Comparison of ENCODE assay signal across 2 cellular contexts in genomic region chr5:179530069-179530998, GRCh38.
TF ChIP-seq lines count a peak whose summit lies in the region.

No MANE protein-coding gene starts in this region.

TF ChIP-seq in WTC11, 78 proteins besides CTCF, POLR2A, EP300 and RAD21 (continued from another document and continues in another):
- TF ChIP-seq, protein P1, sequence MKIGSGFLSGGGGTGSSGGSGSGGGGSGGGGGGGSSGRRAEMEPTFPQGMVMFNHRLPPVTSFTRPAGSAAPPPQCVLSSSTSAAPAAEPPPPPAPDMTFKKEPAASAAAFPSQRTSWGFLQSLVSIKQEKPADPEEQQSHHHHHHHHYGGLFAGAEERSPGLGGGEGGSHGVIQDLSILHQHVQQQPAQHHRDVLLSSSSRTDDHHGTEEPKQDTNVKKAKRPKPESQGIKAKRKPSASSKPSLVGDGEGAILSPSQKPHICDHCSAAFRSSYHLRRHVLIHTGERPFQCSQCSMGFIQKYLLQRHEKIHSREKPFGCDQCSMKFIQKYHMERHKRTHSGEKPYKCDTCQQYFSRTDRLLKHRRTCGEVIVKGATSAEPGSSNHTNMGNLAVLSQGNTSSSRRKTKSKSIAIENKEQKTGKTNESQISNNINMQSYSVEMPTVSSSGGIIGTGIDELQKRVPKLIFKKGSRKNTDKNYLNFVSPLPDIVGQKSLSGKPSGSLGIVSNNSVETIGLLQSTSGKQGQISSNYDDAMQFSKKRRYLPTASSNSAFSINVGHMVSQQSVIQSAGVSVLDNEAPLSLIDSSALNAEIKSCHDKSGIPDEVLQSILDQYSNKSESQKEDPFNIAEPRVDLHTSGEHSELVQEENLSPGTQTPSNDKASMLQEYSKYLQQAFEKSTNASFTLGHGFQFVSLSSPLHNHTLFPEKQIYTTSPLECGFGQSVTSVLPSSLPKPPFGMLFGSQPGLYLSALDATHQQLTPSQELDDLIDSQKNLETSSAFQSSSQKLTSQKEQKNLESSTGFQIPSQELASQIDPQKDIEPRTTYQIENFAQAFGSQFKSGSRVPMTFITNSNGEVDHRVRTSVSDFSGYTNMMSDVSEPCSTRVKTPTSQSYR (CRISPR knock-in tag; IDR thresholded peaks at IDR 0.05), result 0 out of 2 replicates have a peak, but pooled peaks have one; percentile 22
- 0 out of 2 replicates have a peak, but pooled peaks have one; percentile 10 for TF ChIP-seq NFYB (CRISPR knock-in tag; conservative IDR thresholded peaks at IDR 0.05; ENCODE audit: low read depth)
- TF ChIP-seq, protein P2, sequence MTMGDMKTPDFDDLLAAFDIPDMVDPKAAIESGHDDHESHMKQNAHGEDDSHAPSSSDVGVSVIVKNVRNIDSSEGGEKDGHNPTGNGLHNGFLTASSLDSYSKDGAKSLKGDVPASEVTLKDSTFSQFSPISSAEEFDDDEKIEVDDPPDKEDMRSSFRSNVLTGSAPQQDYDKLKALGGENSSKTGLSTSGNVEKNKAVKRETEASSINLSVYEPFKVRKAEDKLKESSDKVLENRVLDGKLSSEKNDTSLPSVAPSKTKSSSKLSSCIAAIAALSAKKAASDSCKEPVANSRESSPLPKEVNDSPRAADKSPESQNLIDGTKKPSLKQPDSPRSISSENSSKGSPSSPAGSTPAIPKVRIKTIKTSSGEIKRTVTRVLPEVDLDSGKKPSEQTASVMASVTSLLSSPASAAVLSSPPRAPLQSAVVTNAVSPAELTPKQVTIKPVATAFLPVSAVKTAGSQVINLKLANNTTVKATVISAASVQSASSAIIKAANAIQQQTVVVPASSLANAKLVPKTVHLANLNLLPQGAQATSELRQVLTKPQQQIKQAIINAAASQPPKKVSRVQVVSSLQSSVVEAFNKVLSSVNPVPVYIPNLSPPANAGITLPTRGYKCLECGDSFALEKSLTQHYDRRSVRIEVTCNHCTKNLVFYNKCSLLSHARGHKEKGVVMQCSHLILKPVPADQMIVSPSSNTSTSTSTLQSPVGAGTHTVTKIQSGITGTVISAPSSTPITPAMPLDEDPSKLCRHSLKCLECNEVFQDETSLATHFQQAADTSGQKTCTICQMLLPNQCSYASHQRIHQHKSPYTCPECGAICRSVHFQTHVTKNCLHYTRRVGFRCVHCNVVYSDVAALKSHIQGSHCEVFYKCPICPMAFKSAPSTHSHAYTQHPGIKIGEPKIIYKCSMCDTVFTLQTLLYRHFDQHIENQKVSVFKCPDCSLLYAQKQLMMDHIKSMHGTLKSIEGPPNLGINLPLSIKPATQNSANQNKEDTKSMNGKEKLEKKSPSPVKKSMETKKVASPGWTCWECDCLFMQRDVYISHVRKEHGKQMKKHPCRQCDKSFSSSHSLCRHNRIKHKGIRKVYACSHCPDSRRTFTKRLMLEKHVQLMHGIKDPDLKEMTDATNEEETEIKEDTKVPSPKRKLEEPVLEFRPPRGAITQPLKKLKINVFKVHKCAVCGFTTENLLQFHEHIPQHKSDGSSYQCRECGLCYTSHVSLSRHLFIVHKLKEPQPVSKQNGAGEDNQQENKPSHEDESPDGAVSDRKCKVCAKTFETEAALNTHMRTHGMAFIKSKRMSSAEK (CRISPR knock-in tag; IDR thresholded peaks at IDR 0.05; ENCODE audit: borderline replicate concordance), result no peak
- TF ChIP-seq FOXJ3 (CRISPR knock-in tag; IDR thresholded peaks at IDR 0.05; ENCODE audit: borderline replicate concordance), result no peak
- TF ChIP-seq, protein P3, sequence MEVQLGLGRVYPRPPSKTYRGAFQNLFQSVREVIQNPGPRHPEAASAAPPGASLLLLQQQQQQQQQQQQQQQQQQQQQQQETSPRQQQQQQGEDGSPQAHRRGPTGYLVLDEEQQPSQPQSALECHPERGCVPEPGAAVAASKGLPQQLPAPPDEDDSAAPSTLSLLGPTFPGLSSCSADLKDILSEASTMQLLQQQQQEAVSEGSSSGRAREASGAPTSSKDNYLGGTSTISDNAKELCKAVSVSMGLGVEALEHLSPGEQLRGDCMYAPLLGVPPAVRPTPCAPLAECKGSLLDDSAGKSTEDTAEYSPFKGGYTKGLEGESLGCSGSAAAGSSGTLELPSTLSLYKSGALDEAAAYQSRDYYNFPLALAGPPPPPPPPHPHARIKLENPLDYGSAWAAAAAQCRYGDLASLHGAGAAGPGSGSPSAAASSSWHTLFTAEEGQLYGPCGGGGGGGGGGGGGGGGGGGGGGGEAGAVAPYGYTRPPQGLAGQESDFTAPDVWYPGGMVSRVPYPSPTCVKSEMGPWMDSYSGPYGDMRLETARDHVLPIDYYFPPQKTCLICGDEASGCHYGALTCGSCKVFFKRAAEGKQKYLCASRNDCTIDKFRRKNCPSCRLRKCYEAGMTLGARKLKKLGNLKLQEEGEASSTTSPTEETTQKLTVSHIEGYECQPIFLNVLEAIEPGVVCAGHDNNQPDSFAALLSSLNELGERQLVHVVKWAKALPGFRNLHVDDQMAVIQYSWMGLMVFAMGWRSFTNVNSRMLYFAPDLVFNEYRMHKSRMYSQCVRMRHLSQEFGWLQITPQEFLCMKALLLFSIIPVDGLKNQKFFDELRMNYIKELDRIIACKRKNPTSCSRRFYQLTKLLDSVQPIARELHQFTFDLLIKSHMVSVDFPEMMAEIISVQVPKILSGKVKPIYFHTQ (CRISPR knock-in tag; IDR thresholded peaks at IDR 0.05), result no peak
- no peak for TF ChIP-seq ZNF121 (CRISPR knock-in tag; IDR thresholded peaks at IDR 0.05)
- TF ChIP-seq ATF3 (CRISPR knock-in tag; conservative IDR thresholded peaks at IDR 0.05), result no peak

TF ChIP-seq in HepG2, 621 proteins besides CTCF, POLR2A, EP300 and RAD21 (continued from another document and continues in another):
- TF ChIP-seq ZNF646 (CRISPR knock-in tag; IDR thresholded peaks at IDR 0.05) (no peak), ZFY (CRISPR knock-in tag; IDR thresholded peaks at IDR 0.05) (peak; percentile 43; the same call in 1 of the 2 replicates), ZNF678 (CRISPR knock-in tag; IDR thresholded peaks at IDR 0.05) (no peak), DBP (CRISPR knock-in tag; IDR thresholded peaks at IDR 0.05; ENCODE audit: not compliant biosample characterization) (no peak), CREB1 (IDR thresholded peaks at IDR 0.05) (no peak), CREB1 (CRISPR knock-in tag; IDR thresholded peaks at IDR 0.05) (no peak), MXD3 (CRISPR knock-in tag; IDR thresholded peaks at IDR 0.05) (no peak), ZNF512B (CRISPR knock-in tag; IDR thresholded peaks at IDR 0.05; ENCODE audit: borderline replicate concordance) (no peak), STAG1 (CRISPR knock-in tag; IDR thresholded peaks at IDR 0.05) (peak; percentile 39), NR1H2 (CRISPR knock-in tag; IDR thresholded peaks at IDR 0.05; ENCODE audit: borderline replicate concordance, low read depth) (no peak), EHMT2 (IDR thresholded peaks at IDR 0.05; ENCODE audit: borderline replicate concordance, low read depth, low read length) (no peak), TRAFD1 (CRISPR knock-in tag; IDR thresholded peaks at IDR 0.05; ENCODE audit: borderline replicate concordance) (no peak), ZNF597 (CRISPR knock-in tag; IDR thresholded peaks at IDR 0.05) (no peak), XRCC5 (optimal IDR thresholded peaks at IDR 0.05; ENCODE audit: low read length) (peak; percentile 36), EEA1 (CRISPR knock-in tag; IDR thresholded peaks at IDR 0.05; ENCODE audit: borderline replicate concordance) (0 out of 2 replicates have a peak, but pooled peaks have one; percentile 44), ZSCAN12 (CRISPR knock-in tag; IDR thresholded peaks at IDR 0.05) (no peak), TCF7L2 (IDR thresholded peaks at IDR 0.05; ENCODE audit: low read depth, low read length) (no peak), TAF15 (IDR thresholded peaks at IDR 0.05; ENCODE audit: low read depth, low read length, poor library complexity, severe bottlenecking) (no peak), ZNF576 (CRISPR knock-in tag; IDR thresholded peaks at IDR 0.05) (no peak), ZNF558 (CRISPR knock-in tag; IDR thresholded peaks at IDR 0.05; ENCODE audit: borderline replicate concordance) (no peak), HNRNPLL (IDR thresholded peaks at IDR 0.05; ENCODE audit: low read depth, low read length, poor library complexity, severe bottlenecking) (peak; percentile 83)
